18 cellular contexts compared by ENCODE assay signal in the genomic region with DNA sequence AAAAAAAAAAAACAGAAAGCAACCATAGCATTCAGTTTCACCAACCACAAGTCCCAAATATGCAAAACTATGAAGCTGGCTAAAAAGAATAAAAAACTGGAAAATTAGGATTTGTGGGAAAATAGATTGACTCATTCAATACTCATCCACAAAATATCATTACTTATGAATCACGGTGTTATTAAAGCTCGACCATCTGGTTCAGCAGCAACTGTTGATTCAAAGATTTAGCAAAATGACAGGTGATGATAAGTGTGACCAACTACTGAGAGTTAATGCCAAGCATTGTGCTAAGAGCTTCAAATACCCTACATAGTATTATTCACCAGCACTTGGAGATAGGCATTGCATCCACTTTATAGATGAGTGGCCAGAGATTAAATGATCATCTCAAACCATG. TPM values are rescaled to one million over a fixed set of nuclear protein-coding genes. Genes with fewer than 3 reads are reported as not detected.
DNase-seq lines count a peak whose midpoint lies in the region; ATAC-seq and TF ChIP-seq lines count a peak whose summit lies in the region.
"Had no signal": no experiment of that assay in that cellular context is flagged by ENCODE, and none has a peak within 500 bp of the region (broad histone marks: within the 10 kb centered on the region; RNA-seq: fewer than 3 reads in every experiment).

No MANE protein-coding gene starts in this region.

- H2AK5ac ChIP-seq in trophoblast cell (ENCODE audit: low read length), result no peak overlapping the region

- no peaks in the 10 kb centered on the region for H3K9me3 ChIP-seq in trophoblast cell (ENCODE audit: insufficient read depth, low read depth, low read length)
- H3K9me3 ChIP-seq: prostate gland, tibial nerve had no signal

- H3K4me1 ChIP-seq in trophoblast cell (ENCODE audit: control insufficient read depth in 1 of 2, insufficient read depth in 2 of 2, low read length in 2 of 2), result no peaks in the 10 kb centered on the region
- H3K4me1 ChIP-seq: prostate gland, tibial nerve had no signal

- H3K23ac ChIP-seq in trophoblast cell (ENCODE audit: low read length), result no peak overlapping the region

- H2BK12ac ChIP-seq in trophoblast cell (ENCODE audit: low read length), result no peak overlapping the region

- H4K91ac ChIP-seq in trophoblast cell (ENCODE audit: low read depth, low read length), result no peak overlapping the region

- no peak overlapping the region for H3K14ac ChIP-seq in trophoblast cell (ENCODE audit: low read length)

- no peak for ATAC-seq in GM19467 (IDR thresholded peaks at IDR 0.05; ENCODE audit: unreplicated experiment)
- no peak for ATAC-seq in GM18498 (IDR thresholded peaks at IDR 0.05; ENCODE audit: unreplicated experiment)

- H2BK120ac ChIP-seq in trophoblast cell (ENCODE audit: insufficient read depth, low read length, poor library complexity), result no peak overlapping the region

- H3K18ac ChIP-seq in trophoblast cell (ENCODE audit: low read length), result no peak overlapping the region

- H3K4me3 ChIP-seq in epithelial cell of esophagus (ENCODE audit: low read length) (no peak overlapping the region), retinal pigment epithelial cell (ENCODE audit: low read length) (no peak overlapping the region), trophoblast cell (ENCODE audit: low read depth, low read length) (no peak overlapping the region)
- H3K4me3 ChIP-seq: prostate gland, tibial nerve had no signal

- H3K4ac ChIP-seq in trophoblast cell (ENCODE audit: low read depth, low read length), result no peak overlapping the region

- H3K79me2 ChIP-seq in trophoblast cell (ENCODE audit: control insufficient read depth, insufficient read depth, low read length, poor library complexity), result no peaks in the 10 kb centered on the region

- H2BK5ac ChIP-seq in trophoblast cell (ENCODE audit: low read depth, low read length, poor library complexity), result no peak overlapping the region

- no CpG with 5 or more reads among the region's 2 CpGs for whole genome bisulfite sequencing in trophoblast cell (ENCODE audit: extremely low coverage, insufficient coverage, insufficient read length)

- H2AFZ ChIP-seq in trophoblast cell (ENCODE audit: insufficient read depth, low read length, poor library complexity), result no peak overlapping the region

- H4K8ac ChIP-seq in trophoblast cell (ENCODE audit: low read depth, low read length), result no peak overlapping the region

- H3K27ac ChIP-seq in trophoblast cell (ENCODE audit: low read depth, low read length), result no peak overlapping the region
- H3K27ac ChIP-seq: prostate gland, tibial nerve had no signal

- H3K4me2 ChIP-seq in trophoblast cell (ENCODE audit: low read length), result no peak overlapping the region

- no peaks in the 10 kb centered on the region for H3K27me3 ChIP-seq in trophoblast cell (ENCODE audit: insufficient read depth, low read length)
- H3K27me3 ChIP-seq: tibial nerve had no signal

- no peak overlapping the region for H3K9ac ChIP-seq in trophoblast cell (ENCODE audit: low read length)

- no peak overlapping the region for H4K12ac ChIP-seq in trophoblast cell (ENCODE audit: low read depth, low read length)

- H3K36me3 ChIP-seq in trophoblast cell (ENCODE audit: control insufficient read depth in 1 of 2, insufficient read depth in 2 of 2, low read length in 2 of 2), result no peaks in the 10 kb centered on the region
- H3K36me3 ChIP-seq: prostate gland, tibial nerve had no signal

- H3K79me1 ChIP-seq in trophoblast cell (ENCODE audit: low read length), result no peaks in the 10 kb centered on the region

- TF ChIP-seq CTCF in epithelial cell of esophagus (IDR thresholded peaks at IDR 0.05; ENCODE audit: insufficient read depth, low read depth, low read length, missing control alignments) (no peak), retinal pigment epithelial cell (conservative IDR thresholded peaks at IDR 0.05; ENCODE audit: low read depth, low read length) (no peak)

- peak; percentile 64 for DNase-seq in Daoy (ENCODE audit: low read depth)
- peak; percentile 56 for DNase-seq in NCI-H226
- peak; percentile 95 for DNase-seq in epithelial cell of esophagus (ENCODE audit: low read depth)
- peak; percentile 31 for DNase-seq in retinal pigment epithelial cell (ENCODE audit: low read depth)
- no peak for DNase-seq in trophoblast cell
- no peak for DNase-seq in SHP77 treated with DMSO at 0.1 percent for 48 hours (lab: John Stamatoyannopoulos, UW)
- DNase-seq: activated T-cell treated with anti-CD3 and anti-CD28 coated beads, Interleukin-2, amount 50 U/mL, for 1 hour; CD4-positive, alpha-beta T cell; dermis blood vessel endothelial cell; GDM1; kidney; NCI-H1930; NCI-H774; stimulated activated CD4-positive, alpha-beta T cell treated with anti-CD3 and anti-CD28 coated beads, Interleukin-1b, Interleukin-23, amount 100 ng/mL, for 48 hours had no signal

RNA-seq across cellular contexts. Expression of gene XDH, which starts 26.2 kb away (rescaled TPM):
- total RNA-seq in Daoy (2014; rRNA removed; shearing (Covaris generic)), result 0.18 and 0.97 TPM in 2 replicates
- polyA plus RNA-seq in trophoblast cell (2013), result 0.21 and 0.22 TPM in 2 replicates
- total RNA-seq: dermis blood vessel endothelial cell had no signal

Comparison
In these comparisons a context has a peak if more than half of its experiments do, and no peak if none do; other contexts are left out.
1. DNase-seq: peak in Daoy (single experiment), NCI-H226 (single experiment), epithelial cell of esophagus (single experiment) and retinal pigment epithelial cell (single experiment); none in trophoblast cell (0 of 2) and SHP77 treated with DMSO at 0.1 percent for 48 hours (single experiment).